Comparison of ENCODE assay signal across 27 cellular contexts in the genomic region with DNA sequence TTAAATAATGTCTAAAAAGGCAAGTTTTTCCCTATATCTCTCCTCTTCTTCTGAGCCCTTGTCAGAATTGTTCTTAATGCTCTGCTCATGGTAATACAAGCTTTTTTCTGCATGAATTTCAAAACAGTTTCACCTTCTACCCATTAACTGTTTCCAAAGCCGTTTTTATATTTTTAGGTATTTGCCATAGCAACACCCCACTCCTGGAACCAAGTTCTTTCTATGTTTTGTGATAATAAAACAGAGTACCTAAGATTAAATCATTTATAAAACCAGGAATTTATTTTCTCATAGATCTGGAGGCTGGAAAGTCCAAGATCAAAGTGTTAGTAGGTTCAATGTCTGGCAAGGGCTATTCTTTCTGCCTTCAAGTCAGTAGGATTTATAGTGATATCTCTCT.
"Had no signal": no experiment of that assay in that cellular context is flagged by ENCODE, and none has a peak within 500 bp of the region (broad histone marks: within the 10 kb centered on the region; RNA-seq: fewer than 3 reads in every experiment).

No MANE protein-coding gene starts in this region.

- ATAC-seq: stimulated activated effector memory CD8-positive, alpha-beta T cell treated with anti-CD3 and anti-CD28 coated beads, Interleukin-12 subunit alpha, Interleukin-12 subunit beta, amount 100 ng/mL, for 72 hours; stimulated activated memory B cell treated with anti-CD40 and anti-IgM and Interleukin-4, amounts not matched to agents 10 μg/mL and 1 μg/mL and 100 μg/mL, for 72 hours; stimulated activated naive B cell treated with anti-CD40 and anti-IgM and Interleukin-4, amounts not matched to agents 10 μg/mL and 1 μg/mL and 100 μg/mL, for 72 hours; stimulated activated naive CD8-positive, alpha-beta T cell treated with anti-CD3 and anti-CD28 coated beads, Interleukin-15, amount 100 ng/mL, for 72 hours; upper lobe of right lung had no signal

- H3K27ac ChIP-seq: stomach, suprapubic skin, testis, thoracic aorta, thyroid gland, tibial artery, tibial nerve, transverse colon, upper lobe of left lung, upper lobe of right lung, uterus, vagina had no signal

- DNase-seq: stimulated activated CD4-positive, alpha-beta T cell treated with anti-CD3 and anti-CD28 coated beads, Interleukin-2, amount 100 ng/mL, for 48 hours; stimulated activated CD4-positive, alpha-beta T cell treated with anti-CD3 and anti-CD28 coated beads, Interleukin-4, amount 100 ng/mL, for 1 hour; stimulated activated CD4-positive, alpha-beta T cell treated with anti-CD3 and anti-CD28 coated beads, Interleukin-4, amount 100 ng/mL, for 24 hours; stimulated activated CD4-positive, alpha-beta T cell treated with anti-CD3 and anti-CD28 coated beads, Interleukin-4, amount 100 ng/mL, for 4 hours; stimulated activated CD8-positive, alpha-beta memory T cell treated with anti-CD3 and anti-CD28 coated beads, Interleukin-4, amount 100 ng/mL, for 48 hours; stimulated activated naive B cell treated with anti-CD40 and anti-IgM and Interleukin-4, amounts not matched to agents 10 μg/mL and 1 μg/mL and 100 μg/mL, for 72 hours; stimulated activated naive CD4-positive, alpha-beta T cell; stimulated activated naive CD4-positive, alpha-beta T cell treated with Interleukin-2 at 50 U/mL for 16 hours; stimulated activated naive CD8-positive, alpha-beta T cell treated with anti-CD3 and anti-CD28 coated beads, Interleukin-15, amount 100 ng/mL, for 72 hours; stimulated activated naive CD8-positive, alpha-beta T cell treated with anti-CD3 and anti-CD28 coated beads, Interleukin-15, Interleukin-2, amounts not matched to agents 100 U/mL and 50 U/mL, for 24 hours; stomach; substantia nigra; testis; thyroid gland; tibial artery; transverse colon; trophoblast cell; upper lobe of left lung; upper lobe of right lung; uterus had no signal

- H3K27me3 ChIP-seq: stomach, suprapubic skin, testis, thyroid gland, tibial artery, tibial nerve, transverse colon, upper lobe of left lung, upper lobe of right lung, uterus, vagina had no signal

- H3K4me1 ChIP-seq: stomach, suprapubic skin, testis, thyroid gland, tibial artery, tibial nerve, transverse colon, upper lobe of left lung, upper lobe of right lung, uterus, vagina had no signal

- H3K4me3 ChIP-seq: stomach, suprapubic skin, testis, thoracic aorta, thyroid gland, tibial artery, tibial nerve, transverse colon, upper lobe of left lung, upper lobe of right lung, uterus, vagina had no signal

- H3K9me3 ChIP-seq: suprapubic skin, testis, thyroid gland, upper lobe of right lung, uterus had no signal

- FAIRE-seq: urothelium cell line had no signal

- H3K36me3 ChIP-seq: stomach, suprapubic skin, thoracic aorta, thyroid gland, tibial artery, tibial nerve, transverse colon, upper lobe of left lung, upper lobe of right lung, uterus, vagina had no signal
